ENCODE assay signal across 9 cellular contexts in the genomic region with DNA sequence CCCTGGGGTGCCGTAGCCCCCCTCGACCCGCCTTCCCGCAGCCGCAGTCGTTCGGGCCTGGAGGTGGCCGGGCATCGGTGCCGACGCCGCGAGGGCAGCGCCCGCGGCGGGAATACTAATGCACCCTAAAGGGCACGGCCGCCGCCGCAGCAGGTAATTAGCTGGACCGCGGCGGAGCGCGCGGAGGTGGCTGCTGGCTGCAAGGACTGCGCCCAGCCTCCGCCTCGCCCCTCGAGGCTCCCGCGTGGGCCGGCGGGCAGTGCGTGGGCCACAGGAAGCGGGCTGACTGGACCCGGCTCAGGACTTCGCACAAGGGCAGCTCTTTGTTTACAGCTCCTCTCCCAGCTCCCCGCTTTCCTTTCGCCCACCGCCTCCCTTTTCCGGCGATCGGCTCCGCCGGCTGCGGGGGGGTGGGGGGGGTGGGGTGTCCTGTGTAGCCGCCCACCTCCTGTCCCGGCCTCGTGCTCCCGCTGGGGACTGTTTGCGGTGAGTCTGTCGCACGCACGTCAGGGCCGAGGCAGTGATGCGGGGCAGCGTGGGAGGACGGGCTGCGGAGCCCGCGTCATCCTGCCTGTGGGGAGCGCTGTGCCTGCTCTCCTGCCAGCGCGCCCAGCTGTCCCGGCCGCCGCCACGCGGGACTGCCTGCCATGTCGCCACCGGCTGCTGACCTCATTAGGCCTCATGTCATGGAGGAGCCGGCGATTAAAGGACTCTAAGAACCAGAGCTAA. TPM values are rescaled to one million over a fixed set of nuclear protein-coding genes. Genes with fewer than 3 reads are reported as not detected.
DNase-seq lines count a peak whose midpoint lies in the region; ATAC-seq and TF ChIP-seq lines count a peak whose summit lies in the region.
"Had no signal": no experiment of that assay in that cellular context is flagged by ENCODE, and none has a peak within 500 bp of the region (broad histone marks: within the 10 kb centered on the region; RNA-seq: fewer than 3 reads in every experiment).

No MANE protein-coding gene starts in this region.

- peak in 1 of 2 donors; percentile 36 for TF ChIP-seq POLR2A in thyroid gland (IDR thresholded peaks at IDR 0.05)

- peak overlapping the region in 5 of 8 donors; percentile 6 to 59 (median 52) for H3K4me3 Mint-ChIP-seq in naive B cell
- H3K4me3 Mint-ChIP-seq: dendritic cell treated with granulocyte-macrophage colony-stimulating factor and Interleukin-4, amounts not matched to agents 40 ng/mL and 50 ng/mL, for 4 days had no signal

- H3K27ac Mint-ChIP-seq in naive B cell, result peak overlapping the region; percentile 24 to 94 (median 63)
- H3K27ac Mint-ChIP-seq: dendritic cell treated with granulocyte-macrophage colony-stimulating factor and Interleukin-4, amounts not matched to agents 40 ng/mL and 50 ng/mL, for 4 days had no signal

- H3K9me3 Mint-ChIP-seq in naive B cell, result no peaks in the 10 kb centered on the region
- H3K9me3 Mint-ChIP-seq: dendritic cell treated with granulocyte-macrophage colony-stimulating factor and Interleukin-4, amounts not matched to agents 40 ng/mL and 50 ng/mL, for 4 days had no signal

- DNase-seq in activated CD4-positive, CD25-positive, alpha-beta regulatory T cell (lab: John Stamatoyannopoulos, UW), result no peak
- DNase-seq in SK-N-DZ (ENCODE audit: low spot score) (peak; percentile 6), naive B cell (peak; percentile 73), thyroid gland (peak; percentile 66 to 69), SW 1271 (lab: John Stamatoyannopoulos, UW) (no peak)

- CTCF ChIA-PET in HEK293 (lab: Yijun Ruan, JAX), result interaction anchor here (0.6 to 1.2 kb wide), 7 partner anchors 45 to 1999 kb away, joined by 3 read pairs; no protein-coding TSS in a partner anchor

- 1 to 7% methylated on average over 19 to 27 of the region's 75 CpGs for WGBS in thyroid gland, 2 donors

- H3K27me3 Mint-ChIP-seq in naive B cell, result peaks cover 39 to 72% (median 40%) of the 10 kb centered on the region in 3 donors

- H3K4me1 Mint-ChIP-seq in naive B cell, result peaks cover 0 to 10% (median 0%) of the 10 kb centered on the region in 3 donors

- peaks cover 0 to 6% of the 10 kb centered on the region in 2 donors for H3K36me3 Mint-ChIP-seq in naive B cell

- intact Hi-C loops in thyroid gland (cut with DNase I), result no loop called here

- H3K9me3 ChIP-seq in HEK293 (ENCODE audit: control insufficient read depth, insufficient read depth, low read depth, low read length) (no peaks in the 10 kb centered on the region), thyroid gland (no peaks in the 10 kb centered on the region)

- H3K4me1 ChIP-seq in HEK293 (ENCODE audit: control insufficient read depth, insufficient read depth, low read length) (0 out of 2 replicates have a peak, but pooled peaks cover 2% of the 10 kb centered on the region), thyroid gland (peaks cover 13 to 22% of the 10 kb centered on the region in 2 donors)

- H3K27ac ChIP-seq in HEK293 (ENCODE audit: extremely low read depth, low read depth, low read length), result no peak overlapping the region
- peak overlapping the region; percentile 64 to 85 (median 85) for H3K27ac ChIP-seq in thyroid gland

- H3K27me3 ChIP-seq in thyroid gland, result no peaks in the 10 kb centered on the region

- TF ChIP-seq CTCF in HEK293 (tag by site-specific recombination; IDR thresholded peaks at IDR 0.05), result no peak
- peak in 1 of 6 experiments; percentile 22 for TF ChIP-seq CTCF in thyroid gland (IDR thresholded peaks at IDR 0.05)

- peak; percentile 33 to 57 for ATAC-seq in activated CD4-positive, CD25-positive, alpha-beta regulatory T cell treated with anti-CD3 and anti-CD28 coated beads, Interleukin-2, amount 50 U/mL, for 24 hours
- ATAC-seq in esophagus mucosa (peak; percentile 72), naive B cell (ENCODE audit: low read depth in 2 of 2) (peak; percentile 91 to 92)

- POLR2A ChIA-PET in HEK293 (lab: Yijun Ruan, JAX), result interaction anchor here (0.6 to 1.6 kb wide), 2 partner anchors 23 to 53 kb away, joined by 3 to 4 read pairs; no protein-coding TSS in a partner anchor

- H3K36me3 ChIP-seq in HEK293 (ENCODE audit: control insufficient read depth in 2 of 2, insufficient read depth in 1 of 2, low read length in 2 of 2) (no peaks in the 10 kb centered on the region), thyroid gland (no peaks in the 10 kb centered on the region)

- H3K4me3 ChIP-seq in HEK293 (ENCODE audit: low read depth, low read length), result peak overlapping the region; percentile 25
- peak overlapping the region; percentile 8 to 40 (median 27) for H3K4me3 ChIP-seq in thyroid gland (replicated peaks in 1 of 3)

TF ChIP-seq in HEK293, 187 proteins besides CTCF, POLR2A, EP300 and RAD21:
- no peak for TF ChIP-seq ZNF521 (tag by site-specific recombination; IDR thresholded peaks at IDR 0.05)
- no peak for TF ChIP-seq ZNF132 (tag by site-specific recombination; IDR thresholded peaks at IDR 0.05; ENCODE audit: borderline replicate concordance)
- TF ChIP-seq ZNF174 (tag by site-specific recombination; IDR thresholded peaks at IDR 0.05), result no peak
- TF ChIP-seq ZNF658 (tag by site-specific recombination; IDR thresholded peaks at IDR 0.05), result no peak
- TF ChIP-seq, protein P1, sequence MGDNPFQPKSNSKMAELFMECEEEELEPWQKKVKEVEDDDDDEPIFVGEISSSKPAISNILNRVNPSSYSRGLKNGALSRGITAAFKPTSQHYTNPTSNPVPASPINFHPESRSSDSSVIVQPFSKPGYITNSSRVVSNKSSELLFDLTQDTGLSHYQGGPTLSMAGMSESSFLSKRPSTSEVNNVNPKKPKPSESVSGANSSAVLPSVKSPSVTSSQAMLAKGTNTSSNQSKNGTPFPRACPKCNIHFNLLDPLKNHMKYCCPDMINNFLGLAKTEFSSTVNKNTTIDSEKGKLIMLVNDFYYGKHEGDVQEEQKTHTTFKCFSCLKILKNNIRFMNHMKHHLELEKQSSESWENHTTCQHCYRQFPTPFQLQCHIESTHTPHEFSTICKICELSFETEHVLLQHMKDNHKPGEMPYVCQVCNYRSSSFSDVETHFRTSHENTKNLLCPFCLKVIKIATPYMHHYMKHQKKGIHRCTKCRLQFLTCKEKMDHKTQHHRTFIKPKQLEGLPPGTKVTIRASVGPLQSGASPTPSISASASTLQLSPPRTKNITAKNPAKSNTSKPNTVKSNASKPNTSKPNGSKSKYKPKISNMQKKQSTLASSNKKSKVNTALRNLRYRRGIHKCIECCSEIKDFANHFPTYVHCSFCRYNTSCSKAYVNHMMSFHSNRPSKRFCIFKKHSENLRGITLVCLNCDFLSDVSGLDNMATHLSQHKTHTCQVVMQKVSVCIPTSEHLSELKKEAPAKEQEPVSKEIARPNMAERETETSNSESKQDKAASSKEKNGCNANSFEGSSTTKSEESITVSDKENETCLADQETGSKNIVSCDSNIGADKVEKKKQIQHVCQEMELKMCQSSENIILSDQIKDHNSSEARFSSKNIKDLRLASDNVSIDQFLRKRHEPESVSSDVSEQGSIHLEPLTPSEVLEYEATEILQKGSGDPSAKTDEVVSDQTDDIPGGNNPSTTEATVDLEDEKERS (tag by site-specific recombination; IDR thresholded peaks at IDR 0.05), result no peak
- TF ChIP-seq MZF1 (tag by site-specific recombination; IDR thresholded peaks at IDR 0.05; ENCODE audit: borderline replicate concordance), result no peak
- TF ChIP-seq ZSCAN23 (tag by site-specific recombination; IDR thresholded peaks at IDR 0.05), result no peak
- TF ChIP-seq EGR2 (tag by site-specific recombination; IDR thresholded peaks at IDR 0.05; ENCODE audit: low read depth), result no peak
- no peak for TF ChIP-seq ZNF660 (tag by site-specific recombination; IDR thresholded peaks at IDR 0.05)
- no peak for TF ChIP-seq ZBTB7A (tag by site-specific recombination; IDR thresholded peaks at IDR 0.05; ENCODE audit: low read depth)
- no peak for TF ChIP-seq TCF7L2 (IDR thresholded peaks at IDR 0.05; ENCODE audit: borderline replicate concordance, low read depth, low read length)
- no peak for TF ChIP-seq ZNF239 (tag by site-specific recombination; IDR thresholded peaks at IDR 0.05)
- TF ChIP-seq, protein P2, sequence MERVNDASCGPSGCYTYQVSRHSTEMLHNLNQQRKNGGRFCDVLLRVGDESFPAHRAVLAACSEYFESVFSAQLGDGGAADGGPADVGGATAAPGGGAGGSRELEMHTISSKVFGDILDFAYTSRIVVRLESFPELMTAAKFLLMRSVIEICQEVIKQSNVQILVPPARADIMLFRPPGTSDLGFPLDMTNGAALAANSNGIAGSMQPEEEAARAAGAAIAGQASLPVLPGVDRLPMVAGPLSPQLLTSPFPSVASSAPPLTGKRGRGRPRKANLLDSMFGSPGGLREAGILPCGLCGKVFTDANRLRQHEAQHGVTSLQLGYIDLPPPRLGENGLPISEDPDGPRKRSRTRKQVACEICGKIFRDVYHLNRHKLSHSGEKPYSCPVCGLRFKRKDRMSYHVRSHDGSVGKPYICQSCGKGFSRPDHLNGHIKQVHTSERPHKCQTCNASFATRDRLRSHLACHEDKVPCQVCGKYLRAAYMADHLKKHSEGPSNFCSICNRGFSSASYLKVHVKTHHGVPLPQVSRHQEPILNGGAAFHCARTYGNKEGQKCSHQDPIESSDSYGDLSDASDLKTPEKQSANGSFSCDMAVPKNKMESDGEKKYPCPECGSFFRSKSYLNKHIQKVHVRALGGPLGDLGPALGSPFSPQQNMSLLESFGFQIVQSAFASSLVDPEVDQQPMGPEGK (tag by site-specific recombination; IDR thresholded peaks at IDR 0.05), result no peak
- no peak for TF ChIP-seq ZIC2 (tag by site-specific recombination; IDR thresholded peaks at IDR 0.05)
- TF ChIP-seq ZNF404 (tag by site-specific recombination; IDR thresholded peaks at IDR 0.05), result no peak
- TF ChIP-seq ELK4 (IDR thresholded peaks at IDR 0.05; ENCODE audit: borderline replicate concordance, low read depth, low read length), result no peak
- TF ChIP-seq ZNF37A (tag by site-specific recombination; IDR thresholded peaks at IDR 0.05), result no peak
- TF ChIP-seq ZNF549 (tag by site-specific recombination; IDR thresholded peaks at IDR 0.05), result no peak
- no peak for TF ChIP-seq ZNF837 (tag by site-specific recombination; IDR thresholded peaks at IDR 0.05)

RNA-seq across cellular contexts. Expression of gene GRIK4, which starts 53.2 kb away (rescaled TPM):
- polyA plus RNA-seq in SK-N-DZ (2014; cell fraction: cytosol; rRNA removed), result not detected in 2 replicates
- polyA plus RNA-seq in SK-N-DZ (2014; cell fraction: nucleus; rRNA removed), result not detected in 2 replicates
- total RNA-seq in esophagus mucosa (0.08 TPM), thyroid gland (1 to 10 TPM in 2 of 4 donors, under 1 TPM in 2; 0.54 to 3.7 (median 0.99) TPM)
- polyA plus RNA-seq in naive B cell (ENCODE audit: low read depth in 6 of 6), result under 1 TPM in 1 of 6 donors, not detected in 5; 0.18 TPM

Comparison
In these comparisons a context has a peak if more than half of its experiments do, and no peak if none do; other contexts are left out.
1. DNase-seq: peak in SK-N-DZ (single experiment), naive B cell (single experiment) and thyroid gland (2 of 2); none in activated CD4-positive, CD25-positive, alpha-beta regulatory T cell (0 of 4) and SW 1271 (0 of 2).
2. Peak in every context shown above with its lines, with median percentiles within 50 percentile points of each other: ATAC-seq.